In the genomic region with DNA sequence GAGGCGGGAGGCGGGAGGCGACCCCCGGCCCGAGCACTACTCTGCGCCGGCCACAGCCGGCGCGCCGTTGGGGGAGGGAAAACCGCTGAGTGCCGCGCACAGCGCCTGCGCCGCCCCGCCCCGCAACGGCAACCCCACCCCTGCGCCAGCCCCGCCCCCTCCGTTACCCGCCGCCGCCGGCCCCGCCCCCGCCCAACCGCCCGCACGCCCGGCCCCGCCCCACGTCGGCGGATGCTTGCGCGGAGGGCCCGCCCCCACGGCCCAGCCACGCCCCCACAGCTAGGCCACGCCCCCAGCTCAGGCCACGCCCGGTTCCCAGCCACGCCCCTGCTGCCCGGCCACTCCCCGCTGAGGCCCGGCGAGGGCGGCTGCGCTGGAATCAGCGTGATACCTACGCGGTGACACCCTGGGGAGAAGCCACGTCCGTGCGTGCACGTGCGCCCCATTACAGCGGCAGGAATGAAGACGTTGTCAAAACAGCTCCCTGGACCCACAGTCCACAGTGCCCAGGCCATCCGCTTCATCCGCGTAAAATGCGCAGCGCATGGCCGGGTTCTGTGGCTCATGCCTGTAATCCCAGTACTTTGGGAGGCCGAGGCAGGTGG, we compare ENCODE assay signal across 8 cellular contexts. TPM values are rescaled to one million over a fixed set of nuclear protein-coding genes. Genes with fewer than 3 reads are reported as not detected.
DNase-seq lines count a peak whose midpoint lies in the region; ATAC-seq and TF ChIP-seq lines count a peak whose summit lies in the region.

A gene (minus strand): TSS at position 91 of the 605 bp plus-strand sequence. CDS start 152 bp downstream, outside the sequence.

- H3K4me1 ChIP-seq in body of pancreas: peaks cover 19% of the 10 kb centered on the region
- peaks cover 14% of the 10 kb centered on the region for H3K4me1 ChIP-seq in iPS-18a (ENCODE audit: control insufficient read depth, low read depth, low read length)
- peaks cover 11% of the 10 kb centered on the region for H3K4me1 ChIP-seq in skeletal muscle satellite cell (ENCODE audit: control insufficient read depth, insufficient read depth, low read length)

- H3K36me3 ChIP-seq in body of pancreas (replicated peaks in 1 of 2; ENCODE audit: insufficient read depth in 1 of 2, low read depth in 2 of 2) (no peaks in the 10 kb centered on the region), iPS-18a (ENCODE audit: control insufficient read depth, low read depth, low read length) (peaks cover 4% of the 10 kb centered on the region), skeletal muscle satellite cell (ENCODE audit: insufficient read depth, low read length) (peaks cover 6% of the 10 kb centered on the region)

- ATAC-seq in HG02763 (IDR thresholded peaks at IDR 0.05; ENCODE audit: unreplicated experiment) (peak; percentile 83), body of pancreas (peak; percentile 91), HG03469 (IDR thresholded peaks at IDR 0.05; ENCODE audit: unreplicated experiment) (no peak)

- no peak for TF ChIP-seq CTCF in GM12864 (IDR thresholded peaks at IDR 0.05; ENCODE audit: low read depth, low read length, missing control alignments)
- TF ChIP-seq CTCF in body of pancreas (IDR thresholded peaks at IDR 0.05): no peak

- H3K9me3 ChIP-seq in body of pancreas (no peaks in the 10 kb centered on the region), iPS-18a (ENCODE audit: control insufficient read depth, low read depth, low read length) (no peaks in the 10 kb centered on the region), skeletal muscle satellite cell (replicated peaks; ENCODE audit: low read length) (no peaks in the 10 kb centered on the region)

- intact Hi-C loops in body of pancreas (cut with DNase I): no loop called here

- no peak for TF ChIP-seq POLR2A in body of pancreas (IDR thresholded peaks at IDR 0.05)

- H3K27ac ChIP-seq in body of pancreas (peak within 1 kb of the TSS in 2 of 4 donors; percentile 16 to 45), iPS-18a (ENCODE audit: low read length) (no peak within 1 kb of the TSS)

- DNase-seq in GM12864 (ENCODE audit: low read depth): peak; percentile 25
- peak; percentile 84 to 95 for DNase-seq in NCI-H1930 (lab: John Stamatoyannopoulos, UW)
- DNase-seq in UCSD-AML1 (lab: John Stamatoyannopoulos, UW; ENCODE audit: unreplicated experiment): peak; percentile 91
- DNase-seq in body of pancreas: peak; percentile 81 to 91 (median 90)

- H3K9ac ChIP-seq in iPS-18a (ENCODE audit: low read length): no peak within 1 kb of the TSS
- H3K9ac ChIP-seq in skeletal muscle satellite cell (ENCODE audit: low read depth, low read length): peak within 1 kb of the TSS; percentile 74

- 14 to 84% methylated on average over 7 to 37 of the region's 69 CpGs for WGBS in body of pancreas, 2 donors

- H3K4me3 ChIP-seq in GM12864 (ENCODE audit: low read depth, low read length): peak within 1 kb of the TSS; percentile 64
- no peak within 1 kb of the TSS for H3K4me3 ChIP-seq in body of pancreas
- H3K4me3 ChIP-seq in iPS-18a (ENCODE audit: low read length): peak within 1 kb of the TSS; percentile 39
- H3K4me3 ChIP-seq in skeletal muscle satellite cell (ENCODE audit: low read length): peak within 1 kb of the TSS; percentile 84

- H3K4me2 ChIP-seq in skeletal muscle satellite cell (ENCODE audit: low read length): peak within 1 kb of the TSS; percentile 78

- H3K27me3 ChIP-seq in body of pancreas (no peaks in the 10 kb centered on the region), iPS-18a (ENCODE audit: control insufficient read depth, insufficient read depth, low read length) (peaks cover 9% of the 10 kb centered on the region), skeletal muscle satellite cell (ENCODE audit: control insufficient read depth, insufficient read depth, low read length) (peaks cover 3% of the 10 kb centered on the region)

RNA-seq across cellular contexts. Expression of the gene that starts here (rescaled TPM):
- total RNA-seq in body of pancreas: 1 to 10 TPM; 2.0 to 7.5 TPM
- 14.9 and 17.2 TPM in 2 replicates for total RNA-seq in skeletal muscle satellite cell (2012; rRNA removed)

Comparison
In these comparisons a context has a peak if more than half of its experiments do, and no peak if none do; other contexts are left out.
1. DNase-seq: peak in every context shown above with its lines; median percentile 91 in UCSD-AML1; 90 in NCI-H1930; 90 in body of pancreas; 25 in GM12864.
2. H3K4me3 ChIP-seq: peak in GM12864 (single experiment), iPS-18a (single experiment) and skeletal muscle satellite cell (single experiment); none in body of pancreas (0 of 2).